ENCODE assay signal across 17 cellular contexts in the genomic region with DNA sequence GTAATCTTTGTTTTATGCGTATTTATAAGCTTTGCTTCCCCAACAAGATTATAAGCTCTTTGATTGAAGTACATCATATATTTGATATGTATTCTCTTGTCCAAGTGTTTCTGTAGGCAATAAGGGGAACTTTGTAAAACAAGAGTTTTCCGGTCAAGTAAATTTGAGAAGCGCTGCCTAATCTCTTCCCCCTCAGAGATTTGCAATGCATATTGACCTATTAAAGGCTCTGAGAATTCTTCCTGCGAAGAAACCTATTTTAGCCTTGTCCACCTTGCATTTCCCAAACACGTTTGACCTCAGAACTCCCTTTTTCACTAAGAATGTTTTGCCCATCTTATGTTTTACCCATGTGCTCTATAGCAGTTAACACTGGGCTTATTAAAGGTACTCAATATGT. TPM values are rescaled to one million over a fixed set of nuclear protein-coding genes. Genes with fewer than 3 reads are reported as not detected.
DNase-seq lines count a peak whose midpoint lies in the region; ATAC-seq and TF ChIP-seq lines count a peak whose summit lies in the region.
"Had no signal": no experiment of that assay in that cellular context is flagged by ENCODE, and none has a peak within 500 bp of the region (broad histone marks: within the 10 kb centered on the region; RNA-seq: fewer than 3 reads in every experiment).

No MANE protein-coding gene starts in this region.

- intact Hi-C loops in CD4-positive, alpha-beta T cell (cut with DNase I, micrococcal nuclease) = loop anchor here (5.0 kb wide), 1 partner anchor 254 kb away; no protein-coding TSS in a partner anchor
- intact Hi-C loops in gastrocnemius medialis (cut with DNase I; ENCODE audit: low total_unique reads) = no loop called here

- no peaks in the 10 kb centered on the region for H3K27me3 ChIP-seq in CD4-positive, alpha-beta T cell (ENCODE audit: control insufficient read depth, insufficient read depth, low read length)
- H3K27me3 ChIP-seq in gastrocnemius medialis = no peaks in the 10 kb centered on the region
- H3K27me3 ChIP-seq: BE2C, heart right ventricle, right atrium auricular region had no signal

- H3K4me1 Mint-ChIP-seq in CD4-positive, alpha-beta T cell (ENCODE audit: low read depth) = peaks cover 23% of the 10 kb centered on the region
- peaks cover 45% of the 10 kb centered on the region for H3K4me1 Mint-ChIP-seq in HFFc6 (ENCODE audit: low read depth)
- peaks cover 30 to 47% of the 10 kb centered on the region in 2 donors for H3K4me1 Mint-ChIP-seq in effector memory CD8-positive, alpha-beta T cell (ENCODE audit: low read depth in 2 of 2)

- CTCF ChIA-PET in CD4-positive, alpha-beta T cell (lab: Charles Lee) = interaction anchor here (0.6 kb wide), 1 partner anchor 1242 kb away, joined by 3 read pairs; no protein-coding TSS in a partner anchor

- H3K27me3 Mint-ChIP-seq in CD4-positive, alpha-beta T cell = no peaks in the 10 kb centered on the region
- H3K27me3 Mint-ChIP-seq in HFFc6 (ENCODE audit: insufficient read depth) = peaks cover 3% of the 10 kb centered on the region
- H3K27me3 Mint-ChIP-seq in effector memory CD8-positive, alpha-beta T cell = no peaks in the 10 kb centered on the region

- POLR2A ChIA-PET in CD4-positive, alpha-beta T cell (lab: Charles Lee) = no interaction called here

- peak overlapping the region; percentile 20 for H3K27ac Mint-ChIP-seq in CD4-positive, alpha-beta T cell
- peak overlapping the region; percentile 38; the same call in 1 of the 2 replicates for H3K27ac Mint-ChIP-seq in HFFc6
- H3K27ac Mint-ChIP-seq in effector memory CD8-positive, alpha-beta T cell = peak overlapping the region; percentile 57 to 95

- in situ Hi-C loops in gastrocnemius medialis (cut with MboI; ENCODE audit: low sequenced_read_pairs in 4 of 4) = no loop called here

- TF ChIP-seq POLR2A in gastrocnemius medialis (IDR thresholded peaks at IDR 0.05) = no peak

- DNase-seq in CD4-positive, alpha-beta T cell = no peak
- DNase-seq in HFFc6 = no peak
- no peak for DNase-seq in effector memory CD8-positive, alpha-beta T cell
- DNase-seq in gastrocnemius medialis = no peak
- no peak for DNase-seq in kidney tubule cell (ENCODE audit: low spot score)
- DNase-seq in cerebellum (ENCODE audit: low spot score) = no peak
- DNase-seq: BE2C; DMS 273 treated with DMSO at 0.1 percent for 48 hours; effector CD4-positive, alpha-beta T cell; heart right ventricle; islet precursor cell; NCI-H187 treated with DMSO at 0.1 percent for 48 hours; SHP77 treated with DMSO at 0.1 percent for 48 hours; T-helper 2 cell had no signal

- H3K36me3 Mint-ChIP-seq in CD4-positive, alpha-beta T cell (ENCODE audit: low read depth) = peaks cover 82% of the 10 kb centered on the region
- peaks cover 49% of the 10 kb centered on the region for H3K36me3 Mint-ChIP-seq in HFFc6 (ENCODE audit: low read depth)
- peaks cover 89% of the 10 kb centered on the region for H3K36me3 Mint-ChIP-seq in effector memory CD8-positive, alpha-beta T cell (ENCODE audit: insufficient read depth)

- H3K4me1 ChIP-seq in gastrocnemius medialis = peaks cover 24 to 42% of the 10 kb centered on the region in 2 donors

- no peak overlapping the region for H3K4me3 Mint-ChIP-seq in CD4-positive, alpha-beta T cell
- H3K4me3 Mint-ChIP-seq in HFFc6 = no peak overlapping the region
- H3K4me3 Mint-ChIP-seq in effector memory CD8-positive, alpha-beta T cell = no peak overlapping the region

- H3K9me3 Mint-ChIP-seq in CD4-positive, alpha-beta T cell = no peaks in the 10 kb centered on the region
- no peaks in the 10 kb centered on the region for H3K9me3 Mint-ChIP-seq in HFFc6
- H3K9me3 Mint-ChIP-seq in effector memory CD8-positive, alpha-beta T cell = no peaks in the 10 kb centered on the region

- H3K27ac ChIP-seq in CD4-positive, alpha-beta T cell (ENCODE audit: low read depth, low read length) = no peak overlapping the region
- H3K27ac ChIP-seq in gastrocnemius medialis = peak overlapping the region in 3 of 4 donors; percentile 57 to 81 (median 66)

- H3K9me3 ChIP-seq in CD4-positive, alpha-beta T cell (ENCODE audit: control insufficient read depth, low read length) = no peaks in the 10 kb centered on the region
- H3K9me3 ChIP-seq in gastrocnemius medialis = no peaks in the 10 kb centered on the region
- H3K9me3 ChIP-seq: BE2C, heart right ventricle, right atrium auricular region had no signal

- H3K4me3 ChIP-seq in gastrocnemius medialis = no peak overlapping the region
- H3K4me3 ChIP-seq: heart right ventricle, right atrium auricular region had no signal

- TF ChIP-seq CTCF in CD4-positive, alpha-beta T cell (IDR thresholded peaks at IDR 0.05) = no peak
- TF ChIP-seq CTCF in HFFc6 (IDR thresholded peaks at IDR 0.05) (no peak), gastrocnemius medialis (IDR thresholded peaks at IDR 0.05 in 4 of 5, conservative IDR thresholded peaks at IDR 0.05 in 1 of 5) (no peak)

- H3K36me3 ChIP-seq in gastrocnemius medialis = peaks cover 10 to 95% of the 10 kb centered on the region in 2 donors

- no peak for ATAC-seq in CD4-positive, alpha-beta T cell (ENCODE audit: poor library complexity)
- ATAC-seq in effector memory CD8-positive, alpha-beta T cell (replicated peaks) = no peak
- ATAC-seq in gastrocnemius medialis (no peak), HG03469 (IDR thresholded peaks at IDR 0.05; ENCODE audit: unreplicated experiment) (no peak)
- ATAC-seq: activated CD4-positive, CD25-positive, alpha-beta regulatory T cell treated with anti-CD3 and anti-CD28 coated beads, Interleukin-2, amount 50 U/mL, for 24 hours; heart right ventricle had no signal

RNA-seq across cellular contexts. Expression of a gene that starts 26.9 kb away (rescaled TPM):
- total RNA-seq in CD4-positive, alpha-beta T cell = 10 to 100 TPM; 12.6 to 13.7 TPM
- 1 to 10 TPM in 4 of 6 experiments, under 1 TPM in 2; 0.36 to 1.9 (median 1.6) TPM for total RNA-seq in HFFc6 (2021; fragmentation: NEBNext Ultra II Directional; extraction: Animal tissue kit (Norgen Biotek cat#: 25700))
- total RNA-seq in gastrocnemius medialis (1 to 10 TPM; 2.4 to 7.3 (median 3.6) TPM), cerebellum (3.7 TPM)

RNA-seq across cellular contexts. Expression of a gene that starts 40.1 kb away (rescaled TPM):
- 100 to 1,000 TPM; 178 to 181 TPM for total RNA-seq in CD4-positive, alpha-beta T cell
- total RNA-seq in HFFc6 (2021; fragmentation: NEBNext Ultra II Directional; extraction: Animal tissue kit (Norgen Biotek cat#: 25700)) = 10 to 100 TPM; 56.0 to 65.1 (median 59.1) TPM
- total RNA-seq in gastrocnemius medialis = 100 to 1,000 TPM; 298 to 491 (median 352) TPM
- 65.3 TPM for total RNA-seq in cerebellum

Comparison
In these comparisons a context has a peak if more than half of its experiments do, and no peak if none do; other contexts are left out.
1. H3K27ac Mint-ChIP-seq: peak in every context shown above with its lines; median percentile 76 in effector memory CD8-positive, alpha-beta T cell; 38 in HFFc6; 20 in CD4-positive, alpha-beta T cell.